Comparison of ENCODE assay signal across 19 cellular contexts in the genomic region with DNA sequence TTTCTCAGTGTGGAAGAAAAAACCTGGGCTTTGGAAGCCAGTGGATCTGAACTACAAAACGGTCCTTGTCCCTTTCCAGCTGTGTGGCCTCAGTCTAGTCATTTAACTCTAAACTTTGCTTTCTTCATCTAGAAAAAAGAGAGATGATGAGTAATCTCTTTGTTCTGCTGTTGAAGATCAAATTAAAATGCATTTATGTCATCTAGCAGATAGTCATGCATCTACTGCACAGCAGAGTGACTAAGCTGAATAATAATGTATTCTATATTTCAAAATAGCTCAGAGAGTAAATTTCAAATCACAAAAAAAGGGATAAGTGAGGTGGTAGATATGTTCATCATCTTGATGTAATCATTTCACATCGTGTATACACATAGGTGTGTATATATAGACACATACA.
"Had no signal": no experiment of that assay in that cellular context is flagged by ENCODE, and none has a peak within 500 bp of the region (broad histone marks: within the 10 kb centered on the region; RNA-seq: fewer than 3 reads in every experiment).

No MANE protein-coding gene starts in this region.

- H3K4me3 ChIP-seq: heart left ventricle, mucosa of descending colon, ovary, suprapubic skin, thyroid gland had no signal

- H3K27ac Mint-ChIP-seq: dendritic cell treated with granulocyte-macrophage colony-stimulating factor and Interleukin-4, amounts not matched to agents 40 ng/mL and 50 ng/mL, for 4 days; naive thymus-derived CD8-positive, alpha-beta T cell; stimulated activated effector memory CD8-positive, alpha-beta T cell treated with anti-CD3 and anti-CD28 coated beads, Interleukin-12 subunit alpha, Interleukin-12 subunit beta, amount 100 ng/mL, for 72 hours; type B pancreatic cell had no signal

- H3K4me1 ChIP-seq: heart left ventricle, suprapubic skin, thyroid gland had no signal

- H3K4me3 Mint-ChIP-seq: dendritic cell treated with granulocyte-macrophage colony-stimulating factor and Interleukin-4, amounts not matched to agents 40 ng/mL and 50 ng/mL, for 4 days; naive thymus-derived CD8-positive, alpha-beta T cell; neural crest cell; stimulated activated effector memory CD8-positive, alpha-beta T cell treated with anti-CD3 and anti-CD28 coated beads, Interleukin-12 subunit alpha, Interleukin-12 subunit beta, amount 100 ng/mL, for 72 hours; type B pancreatic cell had no signal

- H3K27me3 ChIP-seq: heart left ventricle, ovary, suprapubic skin, thyroid gland had no signal

- H3K4me1 Mint-ChIP-seq: naive thymus-derived CD8-positive, alpha-beta T cell; neural crest cell; stimulated activated effector memory CD8-positive, alpha-beta T cell treated with anti-CD3 and anti-CD28 coated beads, Interleukin-12 subunit alpha, Interleukin-12 subunit beta, amount 100 ng/mL, for 72 hours had no signal

- DNase-seq: erythroblast; heart left ventricle; hippocampal formation; kidney glomerular epithelial cell; mucosa of descending colon; naive thymus-derived CD8-positive, alpha-beta T cell; ovary; right cardiac atrium; small intestine; stimulated activated CD4-positive, alpha-beta T cell treated with anti-CD3 and anti-CD28 coated beads, Interleukin-12 subunit alpha, Interleukin-12 subunit beta, amount 100 ng/mL, for 4 hours; stimulated activated CD4-positive, alpha-beta T cell treated with anti-CD3 and anti-CD28 coated beads, Interleukin-4, amount 100 ng/mL, for 1 hour; stimulated activated CD8-positive, alpha-beta memory T cell treated with anti-CD3 and anti-CD28 coated beads, Interleukin-4, amount 100 ng/mL, for 48 hours; stimulated activated naive CD8-positive, alpha-beta T cell treated with anti-CD3 and anti-CD28 coated beads, Interleukin-15, Interleukin-2, amounts not matched to agents 100 U/mL and 50 U/mL, for 24 hours; thyroid gland had no signal

- H3K27me3 Mint-ChIP-seq: dendritic cell treated with granulocyte-macrophage colony-stimulating factor and Interleukin-4, amounts not matched to agents 40 ng/mL and 50 ng/mL, for 4 days had no signal

- H3K27ac ChIP-seq: heart left ventricle, ovary, suprapubic skin, thyroid gland had no signal

- H3K9me3 ChIP-seq: heart left ventricle, mucosa of descending colon, ovary, suprapubic skin, thyroid gland had no signal

- H3K9me3 Mint-ChIP-seq: dendritic cell treated with granulocyte-macrophage colony-stimulating factor and Interleukin-4, amounts not matched to agents 40 ng/mL and 50 ng/mL, for 4 days; type B pancreatic cell had no signal

- H3K36me3 Mint-ChIP-seq: naive thymus-derived CD8-positive, alpha-beta T cell; stimulated activated effector memory CD8-positive, alpha-beta T cell treated with anti-CD3 and anti-CD28 coated beads, Interleukin-12 subunit alpha, Interleukin-12 subunit beta, amount 100 ng/mL, for 72 hours; type B pancreatic cell had no signal

- H3K36me3 ChIP-seq: heart left ventricle, ovary, suprapubic skin, thyroid gland had no signal
